30 cellular contexts compared by ENCODE assay signal in the genomic region with DNA sequence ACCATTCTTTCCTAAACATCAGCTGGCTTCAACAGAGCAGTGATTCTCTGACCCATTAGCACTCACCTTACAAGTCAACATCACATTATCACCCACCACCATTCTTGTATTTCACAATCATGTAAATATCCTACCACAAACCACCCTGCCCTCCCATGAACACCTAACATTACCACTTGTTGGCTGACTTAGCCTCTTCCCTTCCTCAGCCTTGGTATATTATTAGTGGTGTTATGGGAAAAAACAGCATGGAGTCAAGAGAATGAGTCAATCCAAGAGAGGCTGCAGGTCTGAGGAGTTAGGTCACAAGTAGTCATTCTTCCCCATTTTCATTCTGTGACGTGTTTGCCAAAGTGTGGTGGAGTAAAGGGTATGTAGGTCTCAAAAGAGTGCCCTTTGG. TPM values are rescaled to one million over a fixed set of nuclear protein-coding genes. Genes with fewer than 3 reads are reported as not detected.
DNase-seq lines count a peak whose midpoint lies in the region; ATAC-seq lines count a peak whose summit lies in the region.
"Had no signal": no experiment of that assay in that cellular context is flagged by ENCODE, and none has a peak within 500 bp of the region (broad histone marks: within the 10 kb centered on the region; RNA-seq: fewer than 3 reads in every experiment).

No MANE protein-coding gene starts in this region.

- H3K9me3 Mint-ChIP-seq in activated T-cell treated with anti-CD3 and anti-CD28 coated beads, Interleukin-2, amount 50 U/mL, for 72 hours: peaks cover 0 to 7% of the 10 kb centered on the region in 2 donors
- H3K9me3 Mint-ChIP-seq in activated naive CD8-positive, alpha-beta T cell treated with anti-CD3 and anti-CD28 coated beads, Interleukin-2, amount 50 U/mL, for 24 hours: no peaks in the 10 kb centered on the region
- peaks cover 6% of the 10 kb centered on the region for H3K9me3 Mint-ChIP-seq in stimulated activated memory B cell treated with anti-CD40 and anti-IgM and Interleukin-4, amounts not matched to agents 10 μg/mL and 1 μg/mL and 100 μg/mL, for 72 hours
- H3K9me3 Mint-ChIP-seq: effector memory CD8-positive, alpha-beta T cell had no signal

- no peak overlapping the region for H3K27ac Mint-ChIP-seq in activated T-cell treated with anti-CD3 and anti-CD28 coated beads, Interleukin-2, amount 50 U/mL, for 72 hours
- H3K27ac Mint-ChIP-seq in activated naive CD8-positive, alpha-beta T cell treated with anti-CD3 and anti-CD28 coated beads, Interleukin-2, amount 50 U/mL, for 24 hours: no peak overlapping the region
- H3K27ac Mint-ChIP-seq in stimulated activated memory B cell treated with anti-CD40 and anti-IgM and Interleukin-4, amounts not matched to agents 10 μg/mL and 1 μg/mL and 100 μg/mL, for 72 hours: peak overlapping the region; percentile 3
- H3K27ac Mint-ChIP-seq: activated CD4-positive, alpha-beta T cell treated with anti-CD3 and anti-CD28 coated beads, Interleukin-2, amount 10 ng/mL, durations not matched to agents 7 days and 5 days had no signal

- H3K4me3 Mint-ChIP-seq in activated T-cell treated with anti-CD3 and anti-CD28 coated beads, Interleukin-2, amount 50 U/mL, for 72 hours: peak overlapping the region; percentile 15 to 33
- H3K4me3 Mint-ChIP-seq in activated naive CD8-positive, alpha-beta T cell treated with anti-CD3 and anti-CD28 coated beads, Interleukin-2, amount 50 U/mL, for 24 hours: no peak overlapping the region
- H3K4me3 Mint-ChIP-seq in stimulated activated memory B cell treated with anti-CD40 and anti-IgM and Interleukin-4, amounts not matched to agents 10 μg/mL and 1 μg/mL and 100 μg/mL, for 72 hours: no peak overlapping the region
- H3K4me3 Mint-ChIP-seq: activated CD4-positive, alpha-beta T cell treated with anti-CD3 and anti-CD28 coated beads, Interleukin-2, amount 10 ng/mL, durations not matched to agents 7 days and 5 days; effector memory CD8-positive, alpha-beta T cell; T-cell had no signal

- H3K36me3 Mint-ChIP-seq in activated T-cell treated with anti-CD3 and anti-CD28 coated beads, Interleukin-2, amount 50 U/mL, for 72 hours (ENCODE audit: insufficient read depth in 2 of 2): peaks cover 7 to 10% of the 10 kb centered on the region in 2 donors
- peaks cover 13% of the 10 kb centered on the region for H3K36me3 Mint-ChIP-seq in activated naive CD8-positive, alpha-beta T cell treated with anti-CD3 and anti-CD28 coated beads, Interleukin-2, amount 50 U/mL, for 24 hours (ENCODE audit: low read depth)
- peaks cover 36% of the 10 kb centered on the region for H3K36me3 Mint-ChIP-seq in stimulated activated memory B cell treated with anti-CD40 and anti-IgM and Interleukin-4, amounts not matched to agents 10 μg/mL and 1 μg/mL and 100 μg/mL, for 72 hours

- peaks cover 59% of the 10 kb centered on the region for H3K4me1 Mint-ChIP-seq in activated T-cell treated with anti-CD3 and anti-CD28 coated beads, Interleukin-2, amount 50 U/mL, for 72 hours (ENCODE audit: low read depth)
- H3K4me1 Mint-ChIP-seq in activated naive CD8-positive, alpha-beta T cell treated with anti-CD3 and anti-CD28 coated beads, Interleukin-2, amount 50 U/mL, for 24 hours: peaks cover 43% of the 10 kb centered on the region
- no peaks in the 10 kb centered on the region for H3K4me1 Mint-ChIP-seq in stimulated activated memory B cell treated with anti-CD40 and anti-IgM and Interleukin-4, amounts not matched to agents 10 μg/mL and 1 μg/mL and 100 μg/mL, for 72 hours

- no peak for DNase-seq in activated T-cell treated with anti-CD3 and anti-CD28 coated beads, Interleukin-2, amount 50 U/mL, for 72 hours
- DNase-seq in activated T-cell treated with anti-CD3 and anti-CD28 coated beads for 4 hours (no peak), H4 (ENCODE audit: low spot score) (peak; percentile 24), SK-N-DZ (ENCODE audit: low spot score) (no peak)
- DNase-seq in activated naive CD8-positive, alpha-beta T cell treated with anti-CD3 and anti-CD28 coated beads, Interleukin-2, amount 50 U/mL, for 24 hours: no peak
- DNase-seq: ACHN; activated CD4-positive, alpha-beta T cell treated with anti-CD3 and anti-CD28 coated beads, Interleukin-2, amount 10 ng/mL, durations not matched to agents 7 days and 5 days; activated CD8-positive, alpha-beta memory T cell treated with anti-CD3 and anti-CD28 coated beads, Interleukin-2, amount 50 U/mL, for 4 hours; activated effector memory CD4-positive, alpha-beta T cell treated with Interleukin-2 at 50 U/mL for 16 hours; BE2C; caudate nucleus; DMS53; effector memory CD8-positive, alpha-beta T cell; HCEC 1CT; hypothalamus; Kasumi-1; left cardiac atrium; NCI-H1092 treated with DMSO at 0.1 percent for 48 hours; NCI-H1694 treated with DMSO at 0.1 percent for 48 hours; NCI-H446 treated with DMSO at 0.1 percent for 48 hours; NCI-H82; RPMI8226; T-cell; thyroid gland had no signal

- no peaks in the 10 kb centered on the region for H3K27me3 Mint-ChIP-seq in activated T-cell treated with anti-CD3 and anti-CD28 coated beads, Interleukin-2, amount 50 U/mL, for 72 hours (ENCODE audit: low read depth)
- no peaks in the 10 kb centered on the region for H3K27me3 Mint-ChIP-seq in activated naive CD8-positive, alpha-beta T cell treated with anti-CD3 and anti-CD28 coated beads, Interleukin-2, amount 50 U/mL, for 24 hours
- no peaks in the 10 kb centered on the region for H3K27me3 Mint-ChIP-seq in stimulated activated memory B cell treated with anti-CD40 and anti-IgM and Interleukin-4, amounts not matched to agents 10 μg/mL and 1 μg/mL and 100 μg/mL, for 72 hours
- H3K27me3 Mint-ChIP-seq: activated CD4-positive, alpha-beta T cell treated with anti-CD3 and anti-CD28 coated beads, Interleukin-2, amount 10 ng/mL, durations not matched to agents 7 days and 5 days; effector memory CD8-positive, alpha-beta T cell; T-cell had no signal

- ATAC-seq in activated T-cell treated with anti-CD3 and anti-CD28 coated beads, Interleukin-2, amount 50 U/mL, for 72 hours (replicated peaks in 1 of 2): peak; percentile 10 to 25
- peak; percentile 35 for ATAC-seq in activated naive CD8-positive, alpha-beta T cell treated with anti-CD3 and anti-CD28 coated beads, Interleukin-2, amount 50 U/mL, for 24 hours
- ATAC-seq in stimulated activated memory B cell treated with anti-CD40 and anti-IgM and Interleukin-4, amounts not matched to agents 10 μg/mL and 1 μg/mL and 100 μg/mL, for 72 hours: peak; percentile 47
- ATAC-seq in HG03565 (IDR thresholded peaks at IDR 0.05; ENCODE audit: unreplicated experiment): no peak
- ATAC-seq in GM18498 (IDR thresholded peaks at IDR 0.05; ENCODE audit: unreplicated experiment): no peak
- ATAC-seq: effector memory CD8-positive, alpha-beta T cell; left cardiac atrium; T-cell had no signal

RNA-seq across cellular contexts. Expression of a gene that starts 22.3 kb away (rescaled TPM):
- total RNA-seq in activated T-cell treated with anti-CD3 and anti-CD28 coated beads, Interleukin-2, amount 50 U/mL, for 72 hours: under 1 TPM in 1 of 2 donors, not detected in 1; 0.67 TPM
- 40.0 and 42.8 TPM in 2 replicates for total RNA-seq in H4 (2014; rRNA removed; shearing (Covaris generic))
- not detected in 2 replicates for polyA plus RNA-seq in SK-N-DZ (2014; cell fraction: cytosol; rRNA removed)
- polyA plus RNA-seq in SK-N-DZ (2014; cell fraction: nucleus; rRNA removed): not detected in 2 replicates

RNA-seq across cellular contexts. Expression of a gene that starts 30.4 kb away (rescaled TPM):
- total RNA-seq in activated T-cell treated with anti-CD3 and anti-CD28 coated beads, Interleukin-2, amount 50 U/mL, for 72 hours: 1 to 10 TPM; 3.8 to 4.0 TPM
- total RNA-seq in H4 (2014; rRNA removed; shearing (Covaris generic)): not detected in 2 replicates
- not detected in 2 replicates for polyA plus RNA-seq in SK-N-DZ (2014; cell fraction: cytosol; rRNA removed)
- 0.07 TPM in 1 of 2 replicates, not detected in the other for polyA plus RNA-seq in SK-N-DZ (2014; cell fraction: nucleus; rRNA removed)
- total RNA-seq: glomerular endothelial cell, skeletal muscle tissue had no signal
- polyA plus RNA-seq: neural cell had no signal

RNA-seq across cellular contexts. Expression of a gene that starts 53.4 kb away (rescaled TPM):
- 100 to 1,000 TPM; 402 to 450 TPM for total RNA-seq in activated T-cell treated with anti-CD3 and anti-CD28 coated beads, Interleukin-2, amount 50 U/mL, for 72 hours
- total RNA-seq in H4 (2014; rRNA removed; shearing (Covaris generic)): 5.8 and 15.1 TPM in 2 replicates
- 0.77 and 0.94 TPM in 2 replicates for polyA plus RNA-seq in SK-N-DZ (2014; cell fraction: cytosol; rRNA removed)
- polyA plus RNA-seq in SK-N-DZ (2014; cell fraction: nucleus; rRNA removed): 0.50 and 3.4 TPM in 2 replicates

Comparison
In these comparisons a context has a peak if more than half of its experiments do, and no peak if none do; other contexts are left out.
1. ATAC-seq: peak in activated T-cell treated with anti-CD3 and anti-CD28 coated beads, Interleukin-2, amount 50 U/mL, for 72 hours (2 of 2), activated naive CD8-positive, alpha-beta T cell treated with anti-CD3 and anti-CD28 coated beads, Interleukin-2, amount 50 U/mL, for 24 hours (single experiment) and stimulated activated memory B cell treated with anti-CD40 and anti-IgM and Interleukin-4, amounts not matched to agents 10 μg/mL and 1 μg/mL and 100 μg/mL, for 72 hours (single experiment); none in HG03565 (single experiment) and GM18498 (single experiment).
2. H3K4me3 Mint-ChIP-seq: peak in activated T-cell treated with anti-CD3 and anti-CD28 coated beads, Interleukin-2, amount 50 U/mL, for 72 hours (2 of 2); none in activated naive CD8-positive, alpha-beta T cell treated with anti-CD3 and anti-CD28 coated beads, Interleukin-2, amount 50 U/mL, for 24 hours (single experiment) and stimulated activated memory B cell treated with anti-CD40 and anti-IgM and Interleukin-4, amounts not matched to agents 10 μg/mL and 1 μg/mL and 100 μg/mL, for 72 hours (single experiment).
3. RNA of a gene that starts 22.3 kb away (total RNA-seq): 40.0 to 42.8 TPM in H4; 0.67 TPM in activated T-cell treated with anti-CD3 and anti-CD28 coated beads, Interleukin-2, amount 50 U/mL, for 72 hours; every median in the first group is over 10 times any median in the second.
4. RNA of a gene that starts 53.4 kb away (total RNA-seq): 402 to 450 TPM in activated T-cell treated with anti-CD3 and anti-CD28 coated beads, Interleukin-2, amount 50 U/mL, for 72 hours; 5.8 to 15.1 TPM in H4; every median in the first group is over 10 times any median in the second.